ENCODE assay signal across 13 cellular contexts in genomic region chr5:132445930-132446329, GRCh38. TPM values are rescaled to one million over a fixed set of nuclear protein-coding genes. Genes with fewer than 3 reads are reported as not detected.
A peak's percentile ranks its signal among the peaks of the same experiment; 100 is the strongest.
DNase-seq lines count a peak whose midpoint lies in the region; ATAC-seq and TF ChIP-seq lines count a peak whose summit lies in the region.
"Had no signal": no experiment of that assay in that cellular context is flagged by ENCODE, and none has a peak within 500 bp of the region (broad histone marks: within the 10 kb centered on the region; RNA-seq: fewer than 3 reads in every experiment).

No MANE protein-coding gene starts in this region.

- intact Hi-C loops in activated CD4-positive, alpha-beta memory T cell treated with anti-CD3 and anti-CD28 coated beads for 36 hours (cut with micrococcal nuclease): no loop called here

- no peaks in the 10 kb centered on the region for H3K79me1 ChIP-seq in mesendoderm (ENCODE audit: low read length)

- no CpG with 5 or more reads among the region's 3 CpGs for WGBS in mesendoderm (ENCODE audit: extremely low coverage, insufficient coverage, low lambda C conversion rate)
- 28 to 42% methylated on average over 2 to 3 of the region's 3 CpGs for WGBS in tibial nerve, 2 donors

- no peak overlapping the region for H2BK15ac ChIP-seq in mesendoderm (replicated peaks; ENCODE audit: low read depth)

- H3K79me2 ChIP-seq in mesendoderm (ENCODE audit: control insufficient read depth, insufficient read depth, low read length): no peaks in the 10 kb centered on the region

- H3K36me3 ChIP-seq in mesendoderm (ENCODE audit: control insufficient read depth, insufficient read depth, low read length) (no peaks in the 10 kb centered on the region), tibial nerve (peaks cover 0 to 10% (median 0%) of the 10 kb centered on the region in 3 donors)

- H3K4me2 ChIP-seq in mesendoderm (ENCODE audit: low read length): no peak overlapping the region

- no peaks in the 10 kb centered on the region for H3K9me3 Mint-ChIP-seq in activated CD4-positive, alpha-beta memory T cell treated with anti-CD3 and anti-CD28 coated beads for 36 hours
- no peaks in the 10 kb centered on the region for H3K9me3 Mint-ChIP-seq in activated CD4-positive, alpha-beta memory T cell treated with anti-CD3 and anti-CD28 coated beads, Interleukin-2, amount 10 ng/mL, durations not matched to agents 7 days and 5 days
- H3K9me3 Mint-ChIP-seq in central memory CD8-positive, alpha-beta T cell: no peaks in the 10 kb centered on the region

- H3K18ac ChIP-seq in mesendoderm (ENCODE audit: low read length): peak overlapping the region; percentile 71

- H2BK120ac ChIP-seq in mesendoderm (ENCODE audit: low read depth, low read length): no peak overlapping the region

- no peak for ATAC-seq in central memory CD8-positive, alpha-beta T cell (replicated peaks; ENCODE audit: extremely low read depth, poor library complexity, severe bottlenecking)

- peak overlapping the region; percentile 18 for H3K4ac ChIP-seq in mesendoderm (ENCODE audit: low read depth, low read length)

- no peak overlapping the region for H3K27ac ChIP-seq in mesendoderm (ENCODE audit: low read depth, low read length)
- H3K27ac ChIP-seq in tibial nerve: peak overlapping the region in 3 of 4 donors; percentile 52 to 84 (median 65)

- TF ChIP-seq POLR2A in tibial nerve (IDR thresholded peaks at IDR 0.05): no peak

- DNase-seq in activated CD4-positive, alpha-beta memory T cell treated with anti-CD3 and anti-CD28 coated beads for 36 hours: peak; percentile 4
- no peak for DNase-seq in activated CD4-positive, alpha-beta memory T cell treated with anti-CD3 and anti-CD28 coated beads, Interleukin-2, amount 10 ng/mL, durations not matched to agents 7 days and 5 days
- no peak for DNase-seq in central memory CD8-positive, alpha-beta T cell (ENCODE audit: low spot score in 2 of 2)
- DNase-seq in mesendoderm (peak; percentile 76), tibial nerve (ENCODE audit: low spot score in 2 of 2) (no peak), NCI-H2227 (lab: John Stamatoyannopoulos, UW; ENCODE audit: unreplicated experiment) (no peak), DMS79 (lab: John Stamatoyannopoulos, UW) (no peak), DMS153 (lab: John Stamatoyannopoulos, UW) (no peak)
- DNase-seq: 8988T; activated CD4-positive, alpha-beta T cell treated with anti-CD3 and anti-CD28 coated beads, Interleukin-2, amount 50 U/mL, for 1 hour; GDM1; SIG-M5; stimulated activated CD4-positive, alpha-beta T cell treated with anti-CD3 and anti-CD28 coated beads, Interleukin-4, amount 100 ng/mL, for 24 hours had no signal

- H3K9me3 ChIP-seq in tibial nerve: no peaks in the 10 kb centered on the region

- no peaks in the 10 kb centered on the region for H3K27me3 Mint-ChIP-seq in activated CD4-positive, alpha-beta memory T cell treated with anti-CD3 and anti-CD28 coated beads for 36 hours
- no peaks in the 10 kb centered on the region for H3K27me3 Mint-ChIP-seq in activated CD4-positive, alpha-beta memory T cell treated with anti-CD3 and anti-CD28 coated beads, Interleukin-2, amount 10 ng/mL, durations not matched to agents 7 days and 5 days
- no peaks in the 10 kb centered on the region for H3K27me3 Mint-ChIP-seq in central memory CD8-positive, alpha-beta T cell

- H2AK5ac ChIP-seq in mesendoderm (ENCODE audit: low read length): no peak overlapping the region

- CTCF ChIA-PET in activated CD4-positive, alpha-beta memory T cell treated with anti-CD3 and anti-CD28 coated beads for 36 hours (lab: Charles Lee): no interaction called here
- CTCF ChIA-PET in activated CD4-positive, alpha-beta memory T cell treated with anti-CD3 and anti-CD28 coated beads, Interleukin-2, amount 10 ng/mL, durations not matched to agents 7 days and 5 days (lab: Charles Lee): interaction anchor here (1.1 kb wide), 1 partner anchor 11 kb away, joined by 3 read pairs; no protein-coding TSS in a partner anchor

- H3K27me3 ChIP-seq in mesendoderm (ENCODE audit: insufficient read depth, low read length, poor library complexity) (no peaks in the 10 kb centered on the region), tibial nerve (no peaks in the 10 kb centered on the region)

- TF ChIP-seq CTCF in tibial nerve (IDR thresholded peaks at IDR 0.05): no peak

- no peak overlapping the region for H2BK5ac ChIP-seq in mesendoderm (ENCODE audit: low read length)

- H3K27ac Mint-ChIP-seq in activated CD4-positive, alpha-beta memory T cell treated with anti-CD3 and anti-CD28 coated beads for 36 hours: no peak overlapping the region
- H3K27ac Mint-ChIP-seq in activated CD4-positive, alpha-beta memory T cell treated with anti-CD3 and anti-CD28 coated beads, Interleukin-2, amount 10 ng/mL, durations not matched to agents 7 days and 5 days: no peak overlapping the region
- H3K27ac Mint-ChIP-seq in central memory CD8-positive, alpha-beta T cell (ENCODE audit: low read depth): peak overlapping the region; percentile 86

- peaks cover 11% of the 10 kb centered on the region for H3K36me3 Mint-ChIP-seq in activated CD4-positive, alpha-beta memory T cell treated with anti-CD3 and anti-CD28 coated beads for 36 hours
- H3K36me3 Mint-ChIP-seq in activated CD4-positive, alpha-beta memory T cell treated with anti-CD3 and anti-CD28 coated beads, Interleukin-2, amount 10 ng/mL, durations not matched to agents 7 days and 5 days (ENCODE audit: low read depth): peaks cover 84% of the 10 kb centered on the region
- H3K36me3 Mint-ChIP-seq in central memory CD8-positive, alpha-beta T cell (ENCODE audit: insufficient read depth): peaks cover 32% of the 10 kb centered on the region

- no peak overlapping the region for H3K9ac ChIP-seq in mesendoderm (ENCODE audit: low read length)

- no peak overlapping the region for H3K23ac ChIP-seq in mesendoderm (ENCODE audit: low read length)

- no peak overlapping the region for H4K8ac ChIP-seq in mesendoderm (ENCODE audit: low read depth, low read length)

- no peak overlapping the region for H4K5ac ChIP-seq in mesendoderm (ENCODE audit: low read length)

- H3K4me1 Mint-ChIP-seq in activated CD4-positive, alpha-beta memory T cell treated with anti-CD3 and anti-CD28 coated beads for 36 hours (ENCODE audit: low read depth): peaks cover 67% of the 10 kb centered on the region
- H3K4me1 Mint-ChIP-seq in activated CD4-positive, alpha-beta memory T cell treated with anti-CD3 and anti-CD28 coated beads, Interleukin-2, amount 10 ng/mL, durations not matched to agents 7 days and 5 days: peaks cover 64% of the 10 kb centered on the region
- peaks cover 90% of the 10 kb centered on the region for H3K4me1 Mint-ChIP-seq in central memory CD8-positive, alpha-beta T cell

- peak overlapping the region; percentile 11 for H3K56ac ChIP-seq in mesendoderm (ENCODE audit: low read length)

- H3K4me1 ChIP-seq in mesendoderm (ENCODE audit: control insufficient read depth, low read depth, low read length) (peaks cover 6% of the 10 kb centered on the region), tibial nerve (peaks cover 0 to 59% (median 25%) of the 10 kb centered on the region in 4 donors)

- no peak overlapping the region for H3K4me3 Mint-ChIP-seq in activated CD4-positive, alpha-beta memory T cell treated with anti-CD3 and anti-CD28 coated beads for 36 hours
- H3K4me3 Mint-ChIP-seq in activated CD4-positive, alpha-beta memory T cell treated with anti-CD3 and anti-CD28 coated beads, Interleukin-2, amount 10 ng/mL, durations not matched to agents 7 days and 5 days: no peak overlapping the region
- no peak overlapping the region for H3K4me3 Mint-ChIP-seq in central memory CD8-positive, alpha-beta T cell

- TF ChIP-seq EP300 in tibial nerve (IDR thresholded peaks at IDR 0.05): no peak

- POLR2A ChIA-PET in activated CD4-positive, alpha-beta memory T cell treated with anti-CD3 and anti-CD28 coated beads for 36 hours (lab: Charles Lee): no interaction called here
- POLR2A ChIA-PET in activated CD4-positive, alpha-beta memory T cell treated with anti-CD3 and anti-CD28 coated beads, Interleukin-2, amount 10 ng/mL, durations not matched to agents 7 days and 5 days (lab: Charles Lee): interaction anchor here (1.1 kb wide), 1 partner anchor 13 kb away, joined by 4 read pairs; no protein-coding TSS in a partner anchor

- H3K4me3 ChIP-seq in mesendoderm (ENCODE audit: low read length) (no peak overlapping the region), tibial nerve (no peak overlapping the region)

RNA-seq across cellular contexts. Expression of gene IRF1, which starts 44.6 kb away (rescaled TPM):
- 100 to 1,000 TPM; 104 to 106 TPM for total RNA-seq in activated CD4-positive, alpha-beta memory T cell treated with anti-CD3 and anti-CD28 coated beads for 36 hours
- total RNA-seq in activated CD4-positive, alpha-beta memory T cell treated with anti-CD3 and anti-CD28 coated beads, Interleukin-2, amount 10 ng/mL, durations not matched to agents 7 days and 5 days: 100 to 1,000 TPM; 231 to 239 TPM
- 4.5 TPM for polyA plus RNA-seq in mesendoderm (2013, experiment 1 of 2)
- polyA plus RNA-seq in mesendoderm (2013, experiment 2 of 2): 4.1 TPM
- total RNA-seq in tibial nerve: 10 to 100 TPM; 15.1 to 36.9 (median 28.4) TPM

Comparison
In these comparisons a context has a peak if more than half of its experiments do, and no peak if none do; other contexts are left out.
1. DNase-seq: peak in activated CD4-positive, alpha-beta memory T cell treated with anti-CD3 and anti-CD28 coated beads for 36 hours (single experiment) and mesendoderm (single experiment); none in activated CD4-positive, alpha-beta memory T cell treated with anti-CD3 and anti-CD28 coated beads, Interleukin-2, amount 10 ng/mL, durations not matched to agents 7 days and 5 days (single experiment), central memory CD8-positive, alpha-beta T cell (0 of 2), tibial nerve (0 of 2), NCI-H2227 (single experiment), DMS79 (single experiment) and DMS153 (single experiment).